Comparison of ENCODE assay signal across 1 cellular context in the genomic region with DNA sequence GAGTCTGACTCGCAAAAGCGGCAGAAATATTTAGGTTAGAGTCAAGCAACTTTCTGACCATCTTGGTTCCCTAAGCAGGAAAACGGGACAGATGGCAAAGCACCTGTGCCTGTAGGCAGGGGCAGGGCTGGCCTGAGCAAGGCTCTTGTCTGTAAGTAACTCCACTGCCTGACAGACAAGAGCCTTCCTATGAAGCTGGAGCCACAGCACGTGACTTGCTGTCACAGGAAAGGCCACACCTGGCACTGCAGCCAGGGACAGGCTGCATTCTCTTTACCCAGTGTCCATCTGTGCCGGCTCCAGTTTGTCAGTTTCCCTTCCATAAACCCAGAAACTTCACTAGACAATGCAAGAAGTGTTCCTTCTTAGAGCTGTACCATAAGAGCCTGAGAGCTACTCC.
TF ChIP-seq lines count a peak whose summit lies in the region.

No MANE protein-coding gene starts in this region.

TF ChIP-seq in HepG2, 621 proteins besides CTCF, POLR2A, EP300 and RAD21 (continued from another document):
- no peak for TF ChIP-seq CEBPZ (IDR thresholded peaks at IDR 0.05; ENCODE audit: low read length)
- no peak for TF ChIP-seq PRDM4 (CRISPR knock-in tag; IDR thresholded peaks at IDR 0.05; ENCODE audit: borderline replicate concordance)
- TF ChIP-seq SMC3 (IDR thresholded peaks at IDR 0.05; ENCODE audit: low read length) = no peak
- TF ChIP-seq NCOA2 (CRISPR knock-in tag; IDR thresholded peaks at IDR 0.05) = no peak
- TF ChIP-seq FOSL2 (CRISPR knock-in tag; IDR thresholded peaks at IDR 0.05) = no peak
- TF ChIP-seq, protein P1, sequence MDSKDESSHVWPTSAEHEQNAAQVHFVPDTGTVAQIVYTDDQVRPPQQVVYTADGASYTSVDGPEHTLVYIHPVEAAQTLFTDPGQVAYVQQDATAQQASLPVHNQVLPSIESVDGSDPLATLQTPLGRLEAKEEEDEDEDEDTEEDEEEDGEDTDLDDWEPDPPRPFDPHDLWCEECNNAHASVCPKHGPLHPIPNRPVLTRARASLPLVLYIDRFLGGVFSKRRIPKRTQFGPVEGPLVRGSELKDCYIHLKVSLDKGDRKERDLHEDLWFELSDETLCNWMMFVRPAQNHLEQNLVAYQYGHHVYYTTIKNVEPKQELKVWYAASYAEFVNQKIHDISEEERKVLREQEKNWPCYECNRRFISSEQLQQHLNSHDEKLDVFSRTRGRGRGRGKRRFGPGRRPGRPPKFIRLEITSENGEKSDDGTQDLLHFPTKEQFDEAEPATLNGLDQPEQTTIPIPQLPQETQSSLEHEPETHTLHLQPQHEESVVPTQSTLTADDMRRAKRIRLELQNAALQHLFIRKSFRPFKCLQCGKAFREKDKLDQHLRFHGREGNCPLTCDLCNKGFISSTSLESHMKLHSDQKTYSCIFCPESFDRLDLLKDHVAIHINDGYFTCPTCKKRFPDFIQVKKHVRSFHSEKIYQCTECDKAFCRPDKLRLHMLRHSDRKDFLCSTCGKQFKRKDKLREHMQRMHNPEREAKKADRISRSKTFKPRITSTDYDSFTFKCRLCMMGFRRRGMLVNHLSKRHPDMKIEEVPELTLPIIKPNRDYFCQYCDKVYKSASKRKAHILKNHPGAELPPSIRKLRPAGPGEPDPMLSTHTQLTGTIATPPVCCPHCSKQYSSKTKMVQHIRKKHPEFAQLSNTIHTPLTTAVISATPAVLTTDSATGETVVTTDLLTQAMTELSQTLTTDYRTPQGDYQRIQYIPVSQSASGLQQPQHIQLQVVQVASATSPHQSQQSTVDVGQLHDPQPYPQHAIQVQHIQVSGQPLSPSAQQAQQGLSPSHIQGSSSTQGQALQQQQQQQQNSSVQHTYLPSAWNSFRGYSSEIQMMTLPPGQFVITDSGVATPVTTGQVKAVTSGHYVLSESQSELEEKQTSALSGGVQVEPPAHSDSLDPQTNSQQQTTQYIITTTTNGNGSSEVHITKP (CRISPR knock-in tag; IDR thresholded peaks at IDR 0.05; ENCODE audit: low read depth) = no peak
- TF ChIP-seq GTF3A (CRISPR knock-in tag; conservative IDR thresholded peaks at IDR 0.05) = no peak
- no peak for TF ChIP-seq ZNF3 (CRISPR knock-in tag; IDR thresholded peaks at IDR 0.05)
- TF ChIP-seq TRIM24 (CRISPR knock-in tag; IDR thresholded peaks at IDR 0.05) = no peak
- TF ChIP-seq CBFB (CRISPR knock-in tag; IDR thresholded peaks at IDR 0.05) = no peak
